Comparison of ENCODE assay signal across 20 cellular contexts in the genomic region with DNA sequence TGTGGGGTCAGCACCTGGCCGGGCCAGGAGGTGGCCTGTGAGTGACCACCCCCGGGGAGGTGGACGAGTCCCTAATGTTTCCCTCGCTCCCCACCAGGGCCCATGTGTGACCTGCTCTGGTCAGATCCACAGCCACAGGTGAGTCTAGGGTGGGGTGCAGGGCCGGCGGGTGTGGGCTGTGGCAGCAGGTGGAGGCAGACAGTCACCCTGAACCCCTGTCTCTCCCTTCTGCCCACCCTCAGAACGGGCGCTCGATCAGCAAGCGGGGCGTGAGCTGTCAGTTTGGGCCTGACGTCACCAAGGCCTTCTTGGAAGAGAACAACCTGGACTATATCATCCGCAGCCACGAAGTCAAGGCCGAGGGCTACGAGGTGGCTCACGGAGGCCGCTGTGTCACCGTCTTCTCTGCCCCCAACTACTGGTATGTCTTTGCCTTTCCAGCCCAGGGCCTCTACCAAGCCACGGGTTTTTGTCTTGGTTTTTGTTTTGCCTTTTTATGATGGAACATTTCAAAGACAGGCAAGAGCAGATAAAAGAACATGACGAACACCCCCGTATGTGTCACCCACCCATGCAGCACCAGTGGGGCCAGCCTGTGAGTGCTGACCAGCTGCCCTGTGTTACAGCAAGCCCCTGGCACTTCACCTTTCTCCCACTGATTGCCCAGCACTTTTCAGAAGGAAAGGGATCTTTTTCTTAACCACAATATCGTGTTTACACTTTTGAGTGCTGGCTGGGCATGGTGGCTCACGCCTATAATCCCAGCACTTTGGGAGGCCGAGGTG. TPM values are rescaled to one million over a fixed set of nuclear protein-coding genes. Genes with fewer than 3 reads are reported as not detected.
"Had no signal": no experiment of that assay in that cellular context is flagged by ENCODE, and none has a peak within 500 bp of the region (broad histone marks: within the 10 kb centered on the region; RNA-seq: fewer than 3 reads in every experiment).

No MANE protein-coding gene starts in this region.

- H3K9me3 Mint-ChIP-seq: nephron had no signal

- DNase-seq: activated CD4-positive, alpha-beta memory T cell treated with anti-CD3 and anti-CD28 coated beads for 36 hours; activated CD4-positive, alpha-beta T cell treated with anti-CD3 and anti-CD28 coated beads for 48 hours; activated naive CD4-positive, alpha-beta T cell treated with anti-CD3 and anti-CD28 coated beads, Interleukin-2, amount 50 U/mL, for 16 hours; cortex of kidney; erythroblast; foreskin keratinocyte; mesenchymal stem cell; nucleus accumbens; stimulated activated CD4-positive, alpha-beta T cell treated with anti-CD3 and anti-CD28 coated beads, Interleukin-4, amount 100 ng/mL, for 24 hours; stimulated activated naive CD8-positive, alpha-beta T cell treated with anti-CD3 and anti-CD28 coated beads, Interleukin-15, Interleukin-2, amounts not matched to agents 100 U/mL and 50 U/mL, for 24 hours; SW 1271; T-helper 17 cell; upper lobe of left lung had no signal

- ATAC-seq: foreskin keratinocyte; stimulated activated naive CD8-positive, alpha-beta T cell treated with anti-CD3 and anti-CD28 coated beads, Interleukin-15, Interleukin-2, amounts not matched to agents 100 U/mL and 50 U/mL, for 24 hours; T-helper 17 cell had no signal

- H3K4me3 ChIP-seq: breast epithelium, SK-N-MC, upper lobe of left lung had no signal

- H3K4me1 ChIP-seq: foreskin keratinocyte, parathyroid adenoma had no signal

- H3K27ac ChIP-seq: breast epithelium, foreskin keratinocyte, parathyroid adenoma, SK-N-MC, upper lobe of left lung had no signal

- H3K9me3 ChIP-seq: breast epithelium, upper lobe of left lung had no signal

- H3K4me3 Mint-ChIP-seq: activated CD4-positive, alpha-beta memory T cell treated with anti-CD3 and anti-CD28 coated beads for 36 hours; nephron had no signal

- H3K27me3 Mint-ChIP-seq: activated CD4-positive, alpha-beta memory T cell treated with anti-CD3 and anti-CD28 coated beads for 36 hours; T-helper 17 cell had no signal

- H3K36me3 ChIP-seq: breast epithelium had no signal

- H3K27ac Mint-ChIP-seq: activated CD4-positive, alpha-beta memory T cell treated with anti-CD3 and anti-CD28 coated beads for 36 hours; T-helper 17 cell had no signal

- H3K27me3 ChIP-seq: breast epithelium, foreskin keratinocyte, upper lobe of left lung had no signal

RNA-seq across cellular contexts. Expression of gene CCDC8, which starts 24.9 kb away (rescaled TPM):
- total RNA-seq: activated CD4-positive, alpha-beta memory T cell treated with anti-CD3 and anti-CD28 coated beads for 36 hours; mononuclear cell; T-helper 17 cell had no signal

RNA-seq across cellular contexts. Expression of gene PNMA8C, which starts 40.2 kb away (rescaled TPM):
- total RNA-seq: activated CD4-positive, alpha-beta memory T cell treated with anti-CD3 and anti-CD28 coated beads for 36 hours; foreskin keratinocyte; glomerular endothelial cell; mononuclear cell; subcutaneous adipose tissue had no signal
